ENCODE assay signal across 14 cellular contexts in genomic region chrX:28498658-28499057, GRCh38.
DNase-seq lines count a peak whose midpoint lies in the region; ATAC-seq lines count a peak whose summit lies in the region.
"Had no signal": no experiment of that assay in that cellular context is flagged by ENCODE, and none has a peak within 500 bp of the region (broad histone marks: within the 10 kb centered on the region; RNA-seq: fewer than 3 reads in every experiment).

No MANE protein-coding gene starts in this region.

- ATAC-seq in activated naive CD8-positive, alpha-beta T cell treated with anti-CD3 and anti-CD28 coated beads, Interleukin-2, amount 50 U/mL, for 24 hours = no peak
- ATAC-seq in GM18868 (IDR thresholded peaks at IDR 0.05; ENCODE audit: unreplicated experiment) = no peak

- DNase-seq in activated naive CD8-positive, alpha-beta T cell treated with anti-CD3 and anti-CD28 coated beads for 36 hours = no peak
- no peak for DNase-seq in activated naive CD8-positive, alpha-beta T cell treated with anti-CD3 and anti-CD28 coated beads, Interleukin-2, amount 50 U/mL, for 24 hours
- peak; percentile 26 for DNase-seq in astrocyte of the hippocampus (ENCODE audit: low read depth, low spot score)
- DNase-seq in iPS-NIHi11 (ENCODE audit: low spot score) = peak; percentile 29
- DNase-seq in activated naive CD4-positive, alpha-beta T cell (lab: John Stamatoyannopoulos, UW) = no peak
- DNase-seq in hypothalamus (lab: John Stamatoyannopoulos, UW) = no peak
- DNase-seq in NCI-H446 treated with DMSO at 0.1 percent for 48 hours (lab: John Stamatoyannopoulos, UW) = no peak
- DNase-seq: activated gamma-delta T cell; CD4-positive, alpha-beta T cell; MV-4-11; NCI-H2227 treated with DMSO at 0.1 percent for 48 hours; stimulated activated CD8-positive, alpha-beta memory T cell treated with anti-CD3 and anti-CD28 coated beads, Interleukin-4, amount 100 ng/mL, for 48 hours; tibial artery had no signal

- H3K9me3 Mint-ChIP-seq in activated naive CD8-positive, alpha-beta T cell treated with anti-CD3 and anti-CD28 coated beads for 36 hours = peaks cover 2% of the 10 kb centered on the region
- no peaks in the 10 kb centered on the region for H3K9me3 Mint-ChIP-seq in activated naive CD8-positive, alpha-beta T cell treated with anti-CD3 and anti-CD28 coated beads, Interleukin-2, amount 50 U/mL, for 24 hours

- H3K4me3 Mint-ChIP-seq in activated naive CD8-positive, alpha-beta T cell treated with anti-CD3 and anti-CD28 coated beads for 36 hours = no peak overlapping the region
- no peak overlapping the region for H3K4me3 Mint-ChIP-seq in activated naive CD8-positive, alpha-beta T cell treated with anti-CD3 and anti-CD28 coated beads, Interleukin-2, amount 50 U/mL, for 24 hours
- H3K4me3 Mint-ChIP-seq: CD4-positive, alpha-beta T cell had no signal

- no peaks in the 10 kb centered on the region for H3K27me3 Mint-ChIP-seq in activated naive CD8-positive, alpha-beta T cell treated with anti-CD3 and anti-CD28 coated beads for 36 hours
- no peaks in the 10 kb centered on the region for H3K27me3 Mint-ChIP-seq in activated naive CD8-positive, alpha-beta T cell treated with anti-CD3 and anti-CD28 coated beads, Interleukin-2, amount 50 U/mL, for 24 hours
- H3K27me3 Mint-ChIP-seq: CD4-positive, alpha-beta T cell had no signal

- peak overlapping the region; percentile 56 for H3K27ac Mint-ChIP-seq in activated naive CD8-positive, alpha-beta T cell treated with anti-CD3 and anti-CD28 coated beads for 36 hours
- H3K27ac Mint-ChIP-seq in activated naive CD8-positive, alpha-beta T cell treated with anti-CD3 and anti-CD28 coated beads, Interleukin-2, amount 50 U/mL, for 24 hours = no peak overlapping the region
- H3K27ac Mint-ChIP-seq: CD4-positive, alpha-beta T cell had no signal

- H3K36me3 Mint-ChIP-seq in activated naive CD8-positive, alpha-beta T cell treated with anti-CD3 and anti-CD28 coated beads for 36 hours = no peaks in the 10 kb centered on the region
- no peaks in the 10 kb centered on the region for H3K36me3 Mint-ChIP-seq in activated naive CD8-positive, alpha-beta T cell treated with anti-CD3 and anti-CD28 coated beads, Interleukin-2, amount 50 U/mL, for 24 hours (ENCODE audit: low read depth)

- H3K4me1 Mint-ChIP-seq in activated naive CD8-positive, alpha-beta T cell treated with anti-CD3 and anti-CD28 coated beads for 36 hours = no peaks in the 10 kb centered on the region
- H3K4me1 Mint-ChIP-seq in activated naive CD8-positive, alpha-beta T cell treated with anti-CD3 and anti-CD28 coated beads, Interleukin-2, amount 50 U/mL, for 24 hours = no peaks in the 10 kb centered on the region

Comparison
In these comparisons a context has a peak if more than half of its experiments do, and no peak if none do; other contexts are left out.
1. DNase-seq: peak in astrocyte of the hippocampus (single experiment) and iPS-NIHi11 (single experiment); none in activated naive CD8-positive, alpha-beta T cell treated with anti-CD3 and anti-CD28 coated beads for 36 hours (single experiment), activated naive CD8-positive, alpha-beta T cell treated with anti-CD3 and anti-CD28 coated beads, Interleukin-2, amount 50 U/mL, for 24 hours (single experiment), activated naive CD4-positive, alpha-beta T cell (0 of 4), hypothalamus (0 of 51) and NCI-H446 treated with DMSO at 0.1 percent for 48 hours (single experiment).